ENCODE assay signal across 22 cellular contexts in genomic region chr11:19193916-19194315, GRCh38. TPM values are rescaled to one million over a fixed set of nuclear protein-coding genes. Genes with fewer than 3 reads are reported as not detected.
A peak's percentile ranks its signal among the peaks of the same experiment; 100 is the strongest.
DNase-seq lines count a peak whose midpoint lies in the region; ATAC-seq and TF ChIP-seq lines count a peak whose summit lies in the region.
"Had no signal": no experiment of that assay in that cellular context is flagged by ENCODE, and none has a peak within 500 bp of the region (broad histone marks: within the 10 kb centered on the region; RNA-seq: fewer than 3 reads in every experiment).

No MANE protein-coding gene starts in this region.

- H3K4me1 ChIP-seq in right atrium auricular region: peaks cover 0 to 28% of the 10 kb centered on the region in 2 donors
- H3K4me1 ChIP-seq: BLaER1 treated with 17β-estradiol and CSF1 and Interleukin-3, amounts not matched to agents 10 nM and 100 nM; SJSA1 had no signal

- no peak for ATAC-seq in HG03196 (IDR thresholded peaks at IDR 0.05; ENCODE audit: unreplicated experiment)
- ATAC-seq: CD8-positive, alpha-beta T cell; GM12878; HCT116 had no signal

- H3K36me3 ChIP-seq in right atrium auricular region: peaks cover 44% of the 10 kb centered on the region
- H3K36me3 ChIP-seq: BLaER1 treated with 17β-estradiol and CSF1 and Interleukin-3, amounts not matched to agents 10 nM and 100 nM; SJSA1 had no signal

- DNase-seq in right atrium auricular region (ENCODE audit: low spot score) (no peak), cardiac septum (ENCODE audit: low spot score) (no peak), choroid plexus epithelial cell (ENCODE audit: low read depth) (peak; percentile 27), myocyte (ENCODE audit: low read depth) (peak; percentile 49), HT-29 (ENCODE audit: low spot score) (no peak), kidney glomerular epithelial cell (lab: John Stamatoyannopoulos, UW) (no peak)
- DNase-seq: Calu3; CD8-positive, alpha-beta T cell; GOT3; MV-4-11; NCI-H1417; NCI-H187; NCI-H345; NCI-H524 treated with DMSO at 0.1 percent for 48 hours; PC-9 had no signal

- intact Hi-C loops in cardiac septum (cut with DNase I): no loop called here

- no peaks in the 10 kb centered on the region for H3K27me3 ChIP-seq in right atrium auricular region
- H3K27me3 ChIP-seq: BLaER1 treated with 17β-estradiol and CSF1 and Interleukin-3, amounts not matched to agents 10 nM and 100 nM; SJSA1 had no signal

- TF ChIP-seq CTCF in right atrium auricular region (IDR thresholded peaks at IDR 0.05) (no peak), choroid plexus epithelial cell (conservative IDR thresholded peaks at IDR 0.05; ENCODE audit: low read depth, low read length) (no peak)

- H3K9me3 ChIP-seq in right atrium auricular region: no peaks in the 10 kb centered on the region
- H3K9me3 ChIP-seq: BLaER1 treated with 17β-estradiol and CSF1 and Interleukin-3, amounts not matched to agents 10 nM and 100 nM; SJSA1 had no signal

- H3K27ac ChIP-seq in right atrium auricular region: peak overlapping the region; percentile 83 to 92
- H3K27ac ChIP-seq: BLaER1 treated with 17β-estradiol and CSF1 and Interleukin-3, amounts not matched to agents 10 nM and 100 nM; PC-9; RWPE1; SJSA1 had no signal

- no peak overlapping the region for H3K4me3 ChIP-seq in right atrium auricular region
- H3K4me3 ChIP-seq in choroid plexus epithelial cell (ENCODE audit: low read depth, low read length): no peak overlapping the region
- H3K4me3 ChIP-seq: BLaER1 treated with 17β-estradiol and CSF1 and Interleukin-3, amounts not matched to agents 10 nM and 100 nM; GM12878; PC-9; SJSA1 had no signal

RNA-seq across cellular contexts. Expression of gene CSRP3, which starts 7.9 kb away (rescaled TPM):
- 1,000 to 10,000 TPM; 1,021 to 1,621 TPM for total RNA-seq in right atrium auricular region
- 2,895 TPM for total RNA-seq in cardiac septum
- total RNA-seq in myocyte: 21.9 and 31.7 TPM in 2 replicates
- polyA plus RNA-seq in myocyte (2012): 74.1 TPM
- total RNA-seq in HT-29 (2014; rRNA removed; shearing (Covaris generic)): not detected in 2 replicates
- total RNA-seq: A673; Calu3; CD8-positive, alpha-beta T cell; GM12878; PC-9; SJSA1 had no signal
- polyA plus RNA-seq: GM12878 had no signal

RNA-seq across cellular contexts. Expression of gene E2F8, which starts 46.8 kb away (rescaled TPM):
- 1 to 10 TPM; 1.7 to 2.2 TPM for total RNA-seq in right atrium auricular region
- total RNA-seq in cardiac septum: 4.5 TPM
- total RNA-seq in myocyte: 7.1 and 11.9 TPM in 2 replicates
- 3.3 TPM for polyA plus RNA-seq in myocyte (2012)
- 5.3 and 5.9 TPM in 2 replicates for total RNA-seq in HT-29 (2014; rRNA removed; shearing (Covaris generic))

Comparison
In these comparisons a context has a peak if more than half of its experiments do, and no peak if none do; other contexts are left out.
1. DNase-seq: peak in choroid plexus epithelial cell (single experiment) and myocyte (single experiment); none in right atrium auricular region (single experiment), cardiac septum (single experiment), HT-29 (single experiment) and kidney glomerular epithelial cell (single experiment).
2. RNA of gene CSRP3, which starts 7.9 kb away (total RNA-seq): 2,895 TPM in cardiac septum (single experiment), 1,021 to 1,621 TPM in right atrium auricular region and 21.9 to 31.7 TPM in myocyte; not detected in HT-29; every median in the first group is over 10 times any median in the second.